41 cellular contexts compared by ENCODE assay signal in the genomic region with DNA sequence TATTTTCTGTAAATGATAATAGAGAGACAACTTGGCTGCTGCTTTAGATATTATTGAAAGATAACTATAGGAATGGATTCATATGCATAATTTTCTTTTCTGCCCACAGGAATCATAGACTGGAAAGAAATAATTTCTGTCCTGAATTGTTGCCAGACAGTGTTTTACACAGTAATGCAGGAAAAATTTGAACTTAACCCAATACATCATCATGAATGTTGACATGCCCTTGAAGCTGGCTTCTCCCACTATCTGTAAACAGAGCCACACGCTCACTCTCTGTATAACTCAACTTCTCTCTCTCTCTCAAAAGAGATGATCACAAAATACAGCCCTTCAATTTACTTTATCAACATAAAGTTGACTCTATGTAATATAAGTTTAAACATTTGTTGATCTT. TPM values are rescaled to one million over a fixed set of nuclear protein-coding genes. Genes with fewer than 3 reads are reported as not detected.
"Had no signal": no experiment of that assay in that cellular context is flagged by ENCODE, and none has a peak within 500 bp of the region (broad histone marks: within the 10 kb centered on the region; RNA-seq: fewer than 3 reads in every experiment).

No MANE protein-coding gene starts in this region.

- H3K4me3 Mint-ChIP-seq: activated CD4-positive, alpha-beta memory T cell treated with anti-CD3 and anti-CD28 coated beads for 36 hours; activated CD4-positive, alpha-beta T cell treated with anti-CD3 and anti-CD28 coated beads, Interleukin-2, amount 10 ng/mL, durations not matched to agents 24 days and 14 days; activated naive CD4-positive, alpha-beta T cell treated with anti-CD3 and anti-CD28 coated beads, Interleukin-2, amount 10 ng/mL, durations not matched to agents 7 days and 5 days; activated naive CD8-positive, alpha-beta T cell treated with anti-CD3 and anti-CD28 coated beads, Interleukin-2, amount 10 ng/mL, durations not matched to agents 7 days and 5 days; naive thymus-derived CD4-positive, alpha-beta T cell; stimulated activated effector memory CD8-positive, alpha-beta T cell treated with anti-CD3 and anti-CD28 coated beads, Interleukin-12 subunit alpha, Interleukin-12 subunit beta, amount 100 ng/mL, for 72 hours; stimulated activated naive CD8-positive, alpha-beta T cell treated with anti-CD3 and anti-CD28 coated beads, Interleukin-15, amount 100 ng/mL, for 72 hours had no signal

- H3K36me3 ChIP-seq: cardiac muscle cell, esophagus squamous epithelium, ovary, thyroid gland, upper lobe of left lung, vagina had no signal

- H3K36me3 Mint-ChIP-seq: activated CD4-positive, alpha-beta memory T cell treated with anti-CD3 and anti-CD28 coated beads for 36 hours; activated naive CD4-positive, alpha-beta T cell treated with anti-CD3 and anti-CD28 coated beads, Interleukin-2, amount 10 ng/mL, durations not matched to agents 7 days and 5 days; activated naive CD8-positive, alpha-beta T cell treated with anti-CD3 and anti-CD28 coated beads, Interleukin-2, amount 10 ng/mL, durations not matched to agents 7 days and 5 days; naive thymus-derived CD4-positive, alpha-beta T cell; stimulated activated effector memory CD8-positive, alpha-beta T cell treated with anti-CD3 and anti-CD28 coated beads, Interleukin-12 subunit alpha, Interleukin-12 subunit beta, amount 100 ng/mL, for 72 hours had no signal

- H3K4me1 ChIP-seq: body of pancreas, thyroid gland, upper lobe of left lung, vagina had no signal

- FAIRE-seq: kidney, small intestine, TTC549 had no signal

- H3K4me3 ChIP-seq: body of pancreas, cardiac muscle cell, esophagus squamous epithelium, ovary, thyroid gland, upper lobe of left lung, vagina had no signal

- H3K27ac Mint-ChIP-seq: activated CD4-positive, alpha-beta memory T cell treated with anti-CD3 and anti-CD28 coated beads for 36 hours; activated CD4-positive, alpha-beta T cell treated with anti-CD3 and anti-CD28 coated beads, Interleukin-2, amount 10 ng/mL, durations not matched to agents 24 days and 14 days; activated naive CD4-positive, alpha-beta T cell treated with anti-CD3 and anti-CD28 coated beads, Interleukin-2, amount 10 ng/mL, durations not matched to agents 7 days and 5 days; activated naive CD8-positive, alpha-beta T cell treated with anti-CD3 and anti-CD28 coated beads, Interleukin-2, amount 10 ng/mL, durations not matched to agents 7 days and 5 days; naive thymus-derived CD4-positive, alpha-beta T cell; progenitor cell of endocrine pancreas; stimulated activated effector memory CD8-positive, alpha-beta T cell treated with anti-CD3 and anti-CD28 coated beads, Interleukin-12 subunit alpha, Interleukin-12 subunit beta, amount 100 ng/mL, for 72 hours; stimulated activated naive CD8-positive, alpha-beta T cell treated with anti-CD3 and anti-CD28 coated beads, Interleukin-15, amount 100 ng/mL, for 72 hours had no signal

- DNase-seq: activated CD4-positive, alpha-beta memory T cell treated with anti-CD3 and anti-CD28 coated beads for 36 hours; activated CD4-positive, alpha-beta T cell treated with anti-CD3 and anti-CD28 coated beads, Interleukin-2, amount 10 ng/mL, durations not matched to agents 24 days and 14 days; activated CD8-positive, alpha-beta memory T cell treated with anti-CD3 and anti-CD28 coated beads, Interleukin-2, amount 50 U/mL, for 4 hours; activated gamma-delta T cell; activated naive CD4-positive, alpha-beta T cell treated with anti-CD3 and anti-CD28 coated beads, Interleukin-2, amount 10 ng/mL, durations not matched to agents 7 days and 5 days; activated naive CD8-positive, alpha-beta T cell treated with anti-CD3 and anti-CD28 coated beads, Interleukin-2, amount 10 ng/mL, durations not matched to agents 7 days and 5 days; activated T-cell treated with anti-CD3 and anti-CD28 coated beads, Interleukin-2, amount 50 U/mL, for 1 hour; anterior cingulate cortex; body of pancreas; cortex of kidney; esophagus squamous epithelium; foreskin fibroblast; head of caudate nucleus; hippocampal formation; kidney; left colon; mammary epithelial cell; midbrain; naive thymus-derived CD4-positive, alpha-beta T cell; ovary; small intestine; stimulated activated CD4-positive, alpha-beta T cell treated with anti-CD3 and anti-CD28 coated beads, Interleukin-4, amount 100 ng/mL, for 24 hours; stimulated activated naive CD8-positive, alpha-beta T cell treated with anti-CD3 and anti-CD28 coated beads, Interleukin-15, amount 100 ng/mL, for 72 hours; T-helper 9 cell; thyroid gland; upper lobe of left lung had no signal

- H3K9me3 ChIP-seq: body of pancreas, esophagus squamous epithelium, ovary, thyroid gland, upper lobe of left lung, vagina had no signal

- H3K9me3 Mint-ChIP-seq: activated CD4-positive, alpha-beta memory T cell treated with anti-CD3 and anti-CD28 coated beads for 36 hours; activated CD4-positive, alpha-beta T cell treated with anti-CD3 and anti-CD28 coated beads, Interleukin-2, amount 10 ng/mL, durations not matched to agents 24 days and 14 days; activated naive CD8-positive, alpha-beta T cell treated with anti-CD3 and anti-CD28 coated beads, Interleukin-2, amount 10 ng/mL, durations not matched to agents 7 days and 5 days; stimulated activated naive CD8-positive, alpha-beta T cell treated with anti-CD3 and anti-CD28 coated beads, Interleukin-15, amount 100 ng/mL, for 72 hours had no signal

- H3K27ac ChIP-seq: body of pancreas, cardiac muscle cell, epithelial cell of prostate, esophagus squamous epithelium, ovary, thyroid gland, upper lobe of left lung, vagina, VCaP had no signal

- H3K4me1 Mint-ChIP-seq: activated CD4-positive, alpha-beta T cell treated with anti-CD3 and anti-CD28 coated beads, Interleukin-2, amount 10 ng/mL, durations not matched to agents 24 days and 14 days; activated naive CD4-positive, alpha-beta T cell treated with anti-CD3 and anti-CD28 coated beads, Interleukin-2, amount 10 ng/mL, durations not matched to agents 7 days and 5 days; activated naive CD8-positive, alpha-beta T cell treated with anti-CD3 and anti-CD28 coated beads, Interleukin-2, amount 10 ng/mL, durations not matched to agents 7 days and 5 days; naive thymus-derived CD4-positive, alpha-beta T cell; stimulated activated effector memory CD8-positive, alpha-beta T cell treated with anti-CD3 and anti-CD28 coated beads, Interleukin-12 subunit alpha, Interleukin-12 subunit beta, amount 100 ng/mL, for 72 hours; stimulated activated naive CD8-positive, alpha-beta T cell treated with anti-CD3 and anti-CD28 coated beads, Interleukin-15, amount 100 ng/mL, for 72 hours had no signal

- H3K27me3 ChIP-seq: body of pancreas, esophagus squamous epithelium, ovary, thyroid gland, upper lobe of left lung, vagina had no signal

- ATAC-seq: activated CD4-positive, CD25-positive, alpha-beta regulatory T cell treated with anti-CD3 and anti-CD28 coated beads, Interleukin-2, amount 50 U/mL, for 24 hours; body of pancreas; left colon; naive thymus-derived CD4-positive, alpha-beta T cell; sciatic nerve; stimulated activated effector memory CD8-positive, alpha-beta T cell treated with anti-CD3 and anti-CD28 coated beads, Interleukin-12 subunit alpha, Interleukin-12 subunit beta, amount 100 ng/mL, for 72 hours; stimulated activated naive CD8-positive, alpha-beta T cell treated with anti-CD3 and anti-CD28 coated beads, Interleukin-15, amount 100 ng/mL, for 72 hours had no signal

- H3K27me3 Mint-ChIP-seq: activated CD4-positive, alpha-beta memory T cell treated with anti-CD3 and anti-CD28 coated beads for 36 hours; activated CD4-positive, alpha-beta T cell treated with anti-CD3 and anti-CD28 coated beads, Interleukin-2, amount 10 ng/mL, durations not matched to agents 24 days and 14 days; activated naive CD4-positive, alpha-beta T cell treated with anti-CD3 and anti-CD28 coated beads, Interleukin-2, amount 10 ng/mL, durations not matched to agents 7 days and 5 days; activated naive CD8-positive, alpha-beta T cell treated with anti-CD3 and anti-CD28 coated beads, Interleukin-2, amount 10 ng/mL, durations not matched to agents 7 days and 5 days; stimulated activated naive CD8-positive, alpha-beta T cell treated with anti-CD3 and anti-CD28 coated beads, Interleukin-15, amount 100 ng/mL, for 72 hours had no signal

RNA-seq across cellular contexts. Expression of a gene that starts 56.6 kb away (rescaled TPM):
- total RNA-seq: activated CD4-positive, alpha-beta memory T cell treated with anti-CD3 and anti-CD28 coated beads for 36 hours; activated CD4-positive, alpha-beta T cell treated with anti-CD3 and anti-CD28 coated beads, Interleukin-2, amount 10 ng/mL, durations not matched to agents 24 days and 14 days; activated CD8-positive, alpha-beta memory T cell treated with anti-CD3 and anti-CD28 coated beads for 36 hours; activated naive CD8-positive, alpha-beta T cell treated with anti-CD3 and anti-CD28 coated beads, Interleukin-2, amount 10 ng/mL, durations not matched to agents 7 days and 5 days; body of pancreas; cardiac muscle cell; cerebellum; liver; naive thymus-derived CD4-positive, alpha-beta T cell; ovary; renal cortical epithelial cell; T-helper 1 cell treated with Interleukin-12 subunit alpha and Interleukin-12 subunit beta and Interleukin-4 antibody, amounts not matched to agents 30 ng/mL and 1 ng/mL, for 36 hours had no signal
- polyA plus RNA-seq: neural cell had no signal
